In the genomic region with DNA sequence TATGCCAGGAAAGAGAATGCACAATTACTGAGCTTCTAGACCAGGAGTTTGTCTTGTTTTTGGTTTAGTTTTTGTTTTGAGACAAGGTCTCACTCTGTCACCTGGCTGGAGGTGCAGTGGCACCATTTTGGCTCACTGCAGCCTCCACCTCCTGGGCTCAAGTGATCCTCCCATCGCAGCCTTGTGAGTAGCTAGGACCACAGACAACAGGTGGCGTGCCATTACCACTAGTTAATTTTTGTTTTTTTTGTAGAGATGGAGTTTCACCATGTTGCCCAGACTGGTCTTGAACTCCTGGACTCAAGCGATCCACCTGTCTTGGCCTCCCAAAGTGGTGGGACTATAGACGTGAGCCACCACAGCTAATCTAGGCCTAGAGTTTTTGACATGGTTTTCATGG, we compare ENCODE assay signal across 25 cellular contexts.
"Had no signal": no experiment of that assay in that cellular context is flagged by ENCODE, and none has a peak within 500 bp of the region (broad histone marks: within the 10 kb centered on the region; RNA-seq: fewer than 3 reads in every experiment).

No MANE protein-coding gene starts in this region.

- H3K27ac ChIP-seq: ascending aorta, brain microvascular endothelial cell, esophagus muscularis mucosa, gastroesophageal sphincter, neutrophil, pancreas, thoracic aorta, upper lobe of right lung had no signal

- H3K4me3 ChIP-seq: ascending aorta, esophagus muscularis mucosa, gastroesophageal sphincter, pancreas, thoracic aorta, upper lobe of right lung had no signal

- H3K4me1 ChIP-seq: ascending aorta, gastroesophageal sphincter, pancreas, upper lobe of right lung had no signal

- H3K4me3 Mint-ChIP-seq: activated T-helper 17 cell treated with anti-CD3 and anti-CD28 coated beads, Interleukin-2, amount 50 U/mL, for 72 hours; effector memory CD8-positive, alpha-beta T cell; nephron had no signal

- H3K36me3 Mint-ChIP-seq: activated naive CD4-positive, alpha-beta T cell treated with anti-CD3 and anti-CD28 coated beads, Interleukin-2, amount 50 U/mL, for 72 hours had no signal

- H3K27me3 ChIP-seq: ascending aorta, brain microvascular endothelial cell, esophagus muscularis mucosa, gastroesophageal sphincter, neutrophil, pancreas, upper lobe of right lung had no signal

- H3K36me3 ChIP-seq: ascending aorta, brain microvascular endothelial cell, esophagus muscularis mucosa, gastroesophageal sphincter, neutrophil, pancreas, thoracic aorta, upper lobe of right lung had no signal

- H3K9me3 Mint-ChIP-seq: activated naive CD4-positive, alpha-beta T cell treated with anti-CD3 and anti-CD28 coated beads, Interleukin-2, amount 50 U/mL, for 72 hours; activated T-helper 17 cell treated with anti-CD3 and anti-CD28 coated beads, Interleukin-2, amount 50 U/mL, for 72 hours; effector memory CD8-positive, alpha-beta T cell; nephron had no signal

- ATAC-seq: activated naive CD4-positive, alpha-beta T cell treated with anti-CD3 and anti-CD28 coated beads, Interleukin-2, amount 50 U/mL, for 72 hours; activated T-helper 17 cell treated with anti-CD3 and anti-CD28 coated beads, Interleukin-2, amount 50 U/mL, for 72 hours; effector memory CD8-positive, alpha-beta T cell; gastroesophageal sphincter; left ventricle myocardium superior; pancreas; right cardiac atrium; upper lobe of right lung had no signal

- H3K9me3 ChIP-seq: ascending aorta, esophagus muscularis mucosa, gastroesophageal sphincter, neutrophil, pancreas, thoracic aorta, upper lobe of right lung had no signal

- H3K4me1 Mint-ChIP-seq: activated T-helper 17 cell treated with anti-CD3 and anti-CD28 coated beads, Interleukin-2, amount 50 U/mL, for 72 hours had no signal

- H3K27ac Mint-ChIP-seq: activated naive CD4-positive, alpha-beta T cell treated with anti-CD3 and anti-CD28 coated beads, Interleukin-2, amount 50 U/mL, for 72 hours; activated T-helper 17 cell treated with anti-CD3 and anti-CD28 coated beads, Interleukin-2, amount 50 U/mL, for 72 hours; effector memory CD8-positive, alpha-beta T cell; nephron had no signal

- FAIRE-seq: colon, endothelial cell of umbilical vein, islet of Langerhans, pancreas had no signal

- DNase-seq: activated CD4-positive, alpha-beta T cell treated with anti-CD3 and anti-CD28 coated beads for 1 hour; activated CD4-positive, alpha-beta T cell treated with anti-CD3 and anti-CD28 coated beads, Interleukin-2, amount 50 U/mL, for 1 hour; activated T-cell treated with anti-CD3 and anti-CD28 coated beads, Interleukin-2, amount 50 U/mL, for 1 hour; brain microvascular endothelial cell; caudate nucleus; effector memory CD8-positive, alpha-beta T cell; head of caudate nucleus; hypothalamus; left ventricle myocardium superior; pancreas; right cardiac atrium; stimulated activated CD4-positive, alpha-beta T cell treated with anti-CD3 and anti-CD28 coated beads, Interleukin-4, amount 100 ng/mL, for 4 hours; T-helper 1 cell; upper lobe of right lung had no signal
